Comparison of ENCODE assay signal across 1 cellular context in the genomic region with DNA sequence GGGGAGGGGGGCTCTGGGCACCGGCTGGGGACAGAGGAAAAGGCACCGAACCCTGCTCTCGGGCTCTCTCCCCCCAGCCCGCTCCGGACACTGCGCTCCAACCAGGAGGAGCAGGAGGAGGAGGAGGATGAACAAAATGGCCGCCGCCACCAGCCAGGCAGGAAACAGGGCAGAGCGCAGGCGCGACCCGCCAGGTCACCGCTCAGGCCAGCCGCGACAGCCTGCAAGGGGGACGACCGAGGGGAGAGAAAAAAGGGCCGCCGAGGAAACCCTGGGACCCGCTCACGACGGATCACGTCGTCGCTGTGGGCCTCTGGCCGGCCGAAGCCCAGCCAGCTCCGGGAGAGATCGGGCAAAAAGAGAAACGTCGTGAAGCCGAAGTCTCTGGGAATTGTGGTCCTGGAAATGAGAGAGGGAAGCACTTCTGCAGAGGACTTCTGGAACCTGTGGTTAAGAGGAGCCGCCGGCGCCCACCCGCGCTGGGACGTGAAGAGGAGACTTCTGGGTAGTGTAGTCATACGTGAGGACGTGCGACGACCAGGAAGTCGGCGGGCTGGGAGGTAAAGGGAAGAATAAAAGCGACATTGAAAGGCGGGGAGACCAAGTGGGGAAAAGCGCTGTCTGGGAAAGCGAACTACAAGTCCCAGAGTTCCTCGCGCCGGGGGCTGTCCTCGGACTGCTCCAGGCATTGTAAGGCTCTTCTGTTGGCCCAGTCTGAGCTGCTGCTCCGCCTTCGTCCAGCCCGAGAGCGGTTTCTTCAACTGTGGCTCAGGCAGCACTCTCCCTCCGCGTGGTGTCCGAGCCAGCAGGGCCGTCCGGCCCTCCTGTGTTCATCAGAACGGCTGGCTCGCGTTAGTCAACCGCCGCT.
A peak's percentile ranks its signal among the peaks of the same experiment; 100 is the strongest.
TF ChIP-seq lines count a peak whose summit lies in the region.

TIAL1 (minus strand) TSS at position 428 of the 868 bp plus-strand sequence. CDS start 499 bp downstream, outside the sequence.

TF ChIP-seq in HepG2, 621 proteins besides CTCF, POLR2A, EP300 and RAD21 (continued from another document and continues in another):
- TF ChIP-seq CEBPZ (IDR thresholded peaks at IDR 0.05; ENCODE audit: low read length) (no peak), PRDM10 (CRISPR knock-in tag; IDR thresholded peaks at IDR 0.05; ENCODE audit: low read depth) (no peak; the same call in none of the 2 replicates), ZNF24 (IDR thresholded peaks at IDR 0.05) (no peak), SRSF1 (optimal IDR thresholded peaks at IDR 0.05; ENCODE audit: low read depth, low read length) (no peak), ZNF572 (CRISPR knock-in tag; IDR thresholded peaks at IDR 0.05) (peak; percentile 60; the same call in 1 of the 2 replicates), SALL1 (CRISPR knock-in tag; IDR thresholded peaks at IDR 0.05) (peak; percentile 70), ZNF660 (CRISPR knock-in tag; IDR thresholded peaks at IDR 0.05; ENCODE audit: borderline replicate concordance, low read depth) (no peak), CBFB (CRISPR knock-in tag; IDR thresholded peaks at IDR 0.05) (no peak), ZSCAN25 (CRISPR knock-in tag; IDR thresholded peaks at IDR 0.05) (no peak), STAG1 (CRISPR knock-in tag; IDR thresholded peaks at IDR 0.05) (no peak), ASH2L (IDR thresholded peaks at IDR 0.05; ENCODE audit: insufficient read length, low read depth, low read length) (peak; percentile 81), KMT2B (CRISPR knock-in tag; IDR thresholded peaks at IDR 0.05) (peak; percentile 57), CHD2 (IDR thresholded peaks at IDR 0.05; ENCODE audit: low read depth, low read length) (no peak), HNF1B (CRISPR knock-in tag; IDR thresholded peaks at IDR 0.05) (peak; percentile 56), ZFP41 (CRISPR knock-in tag; IDR thresholded peaks at IDR 0.05; ENCODE audit: borderline replicate concordance) (no peak), ZNF207 (IDR thresholded peaks at IDR 0.05; ENCODE audit: borderline replicate concordance) (no peak), GATA4 (IDR thresholded peaks at IDR 0.05; ENCODE audit: borderline replicate concordance, low read depth) (peak; percentile 80; the same call in 1 of the 2 replicates), RORA (CRISPR knock-in tag; IDR thresholded peaks at IDR 0.05) (no peak), ZNF557 (CRISPR knock-in tag; IDR thresholded peaks at IDR 0.05) (no peak), POGZ (CRISPR knock-in tag; IDR thresholded peaks at IDR 0.05) (peak; percentile 54; the same call in 1 of the 2 replicates), ZNF567 (CRISPR knock-in tag; IDR thresholded peaks at IDR 0.05; ENCODE audit: borderline replicate concordance) (no peak), NCOA2 (CRISPR knock-in tag; IDR thresholded peaks at IDR 0.05) (peak; percentile 64), HIVEP1 (CRISPR knock-in tag; IDR thresholded peaks at IDR 0.05) (peak; percentile 33; the same call in 1 of the 2 replicates), TAF15 (IDR thresholded peaks at IDR 0.05; ENCODE audit: low read depth, low read length, poor library complexity, severe bottlenecking) (no peak), ARNTL (CRISPR knock-in tag; IDR thresholded peaks at IDR 0.05) (no peak; the same call in 1 of the 2 replicates), MIER2 (CRISPR knock-in tag; IDR thresholded peaks at IDR 0.05) (no peak), KDM4B (CRISPR knock-in tag; IDR thresholded peaks at IDR 0.05) (no peak; the same call in 1 of the 2 replicates), GPN1 (CRISPR knock-in tag; IDR thresholded peaks at IDR 0.05; ENCODE audit: borderline replicate concordance) (no peak)
- TF ChIP-seq, protein P1, sequence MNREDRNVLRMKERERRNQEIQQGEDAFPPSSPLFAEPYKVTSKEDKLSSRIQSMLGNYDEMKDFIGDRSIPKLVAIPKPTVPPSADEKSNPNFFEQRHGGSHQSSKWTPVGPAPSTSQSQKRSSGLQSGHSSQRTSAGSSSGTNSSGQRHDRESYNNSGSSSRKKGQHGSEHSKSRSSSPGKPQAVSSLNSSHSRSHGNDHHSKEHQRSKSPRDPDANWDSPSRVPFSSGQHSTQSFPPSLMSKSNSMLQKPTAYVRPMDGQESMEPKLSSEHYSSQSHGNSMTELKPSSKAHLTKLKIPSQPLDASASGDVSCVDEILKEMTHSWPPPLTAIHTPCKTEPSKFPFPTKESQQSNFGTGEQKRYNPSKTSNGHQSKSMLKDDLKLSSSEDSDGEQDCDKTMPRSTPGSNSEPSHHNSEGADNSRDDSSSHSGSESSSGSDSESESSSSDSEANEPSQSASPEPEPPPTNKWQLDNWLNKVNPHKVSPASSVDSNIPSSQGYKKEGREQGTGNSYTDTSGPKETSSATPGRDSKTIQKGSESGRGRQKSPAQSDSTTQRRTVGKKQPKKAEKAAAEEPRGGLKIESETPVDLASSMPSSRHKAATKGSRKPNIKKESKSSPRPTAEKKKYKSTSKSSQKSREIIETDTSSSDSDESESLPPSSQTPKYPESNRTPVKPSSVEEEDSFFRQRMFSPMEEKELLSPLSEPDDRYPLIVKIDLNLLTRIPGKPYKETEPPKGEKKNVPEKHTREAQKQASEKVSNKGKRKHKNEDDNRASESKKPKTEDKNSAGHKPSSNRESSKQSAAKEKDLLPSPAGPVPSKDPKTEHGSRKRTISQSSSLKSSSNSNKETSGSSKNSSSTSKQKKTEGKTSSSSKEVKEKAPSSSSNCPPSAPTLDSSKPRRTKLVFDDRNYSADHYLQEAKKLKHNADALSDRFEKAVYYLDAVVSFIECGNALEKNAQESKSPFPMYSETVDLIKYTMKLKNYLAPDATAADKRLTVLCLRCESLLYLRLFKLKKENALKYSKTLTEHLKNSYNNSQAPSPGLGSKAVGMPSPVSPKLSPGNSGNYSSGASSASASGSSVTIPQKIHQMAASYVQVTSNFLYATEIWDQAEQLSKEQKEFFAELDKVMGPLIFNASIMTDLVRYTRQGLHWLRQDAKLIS (CRISPR knock-in tag; IDR thresholded peaks at IDR 0.05), result no peak
- TF ChIP-seq, protein P2, sequence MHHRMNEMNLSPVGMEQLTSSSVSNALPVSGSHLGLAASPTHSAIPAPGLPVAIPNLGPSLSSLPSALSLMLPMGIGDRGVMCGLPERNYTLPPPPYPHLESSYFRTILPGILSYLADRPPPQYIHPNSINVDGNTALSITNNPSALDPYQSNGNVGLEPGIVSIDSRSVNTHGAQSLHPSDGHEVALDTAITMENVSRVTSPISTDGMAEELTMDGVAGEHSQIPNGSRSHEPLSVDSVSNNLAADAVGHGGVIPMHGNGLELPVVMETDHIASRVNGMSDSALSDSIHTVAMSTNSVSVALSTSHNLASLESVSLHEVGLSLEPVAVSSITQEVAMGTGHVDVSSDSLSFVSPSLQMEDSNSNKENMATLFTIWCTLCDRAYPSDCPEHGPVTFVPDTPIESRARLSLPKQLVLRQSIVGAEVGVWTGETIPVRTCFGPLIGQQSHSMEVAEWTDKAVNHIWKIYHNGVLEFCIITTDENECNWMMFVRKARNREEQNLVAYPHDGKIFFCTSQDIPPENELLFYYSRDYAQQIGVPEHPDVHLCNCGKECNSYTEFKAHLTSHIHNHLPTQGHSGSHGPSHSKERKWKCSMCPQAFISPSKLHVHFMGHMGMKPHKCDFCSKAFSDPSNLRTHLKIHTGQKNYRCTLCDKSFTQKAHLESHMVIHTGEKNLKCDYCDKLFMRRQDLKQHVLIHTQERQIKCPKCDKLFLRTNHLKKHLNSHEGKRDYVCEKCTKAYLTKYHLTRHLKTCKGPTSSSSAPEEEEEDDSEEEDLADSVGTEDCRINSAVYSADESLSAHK (CRISPR knock-in tag; IDR thresholded peaks at IDR 0.05; ENCODE audit: borderline replicate concordance), result peak; percentile 88; the same call in 1 of the 2 replicates
- TF ChIP-seq, protein P3, sequence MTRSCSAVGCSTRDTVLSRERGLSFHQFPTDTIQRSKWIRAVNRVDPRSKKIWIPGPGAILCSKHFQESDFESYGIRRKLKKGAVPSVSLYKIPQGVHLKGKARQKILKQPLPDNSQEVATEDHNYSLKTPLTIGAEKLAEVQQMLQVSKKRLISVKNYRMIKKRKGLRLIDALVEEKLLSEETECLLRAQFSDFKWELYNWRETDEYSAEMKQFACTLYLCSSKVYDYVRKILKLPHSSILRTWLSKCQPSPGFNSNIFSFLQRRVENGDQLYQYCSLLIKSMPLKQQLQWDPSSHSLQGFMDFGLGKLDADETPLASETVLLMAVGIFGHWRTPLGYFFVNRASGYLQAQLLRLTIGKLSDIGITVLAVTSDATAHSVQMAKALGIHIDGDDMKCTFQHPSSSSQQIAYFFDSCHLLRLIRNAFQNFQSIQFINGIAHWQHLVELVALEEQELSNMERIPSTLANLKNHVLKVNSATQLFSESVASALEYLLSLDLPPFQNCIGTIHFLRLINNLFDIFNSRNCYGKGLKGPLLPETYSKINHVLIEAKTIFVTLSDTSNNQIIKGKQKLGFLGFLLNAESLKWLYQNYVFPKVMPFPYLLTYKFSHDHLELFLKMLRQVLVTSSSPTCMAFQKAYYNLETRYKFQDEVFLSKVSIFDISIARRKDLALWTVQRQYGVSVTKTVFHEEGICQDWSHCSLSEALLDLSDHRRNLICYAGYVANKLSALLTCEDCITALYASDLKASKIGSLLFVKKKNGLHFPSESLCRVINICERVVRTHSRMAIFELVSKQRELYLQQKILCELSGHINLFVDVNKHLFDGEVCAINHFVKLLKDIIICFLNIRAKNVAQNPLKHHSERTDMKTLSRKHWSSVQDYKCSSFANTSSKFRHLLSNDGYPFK (CRISPR knock-in tag; IDR thresholded peaks at IDR 0.05; ENCODE audit: borderline replicate concordance), result peak; percentile 100
- TF ChIP-seq, protein P4, sequence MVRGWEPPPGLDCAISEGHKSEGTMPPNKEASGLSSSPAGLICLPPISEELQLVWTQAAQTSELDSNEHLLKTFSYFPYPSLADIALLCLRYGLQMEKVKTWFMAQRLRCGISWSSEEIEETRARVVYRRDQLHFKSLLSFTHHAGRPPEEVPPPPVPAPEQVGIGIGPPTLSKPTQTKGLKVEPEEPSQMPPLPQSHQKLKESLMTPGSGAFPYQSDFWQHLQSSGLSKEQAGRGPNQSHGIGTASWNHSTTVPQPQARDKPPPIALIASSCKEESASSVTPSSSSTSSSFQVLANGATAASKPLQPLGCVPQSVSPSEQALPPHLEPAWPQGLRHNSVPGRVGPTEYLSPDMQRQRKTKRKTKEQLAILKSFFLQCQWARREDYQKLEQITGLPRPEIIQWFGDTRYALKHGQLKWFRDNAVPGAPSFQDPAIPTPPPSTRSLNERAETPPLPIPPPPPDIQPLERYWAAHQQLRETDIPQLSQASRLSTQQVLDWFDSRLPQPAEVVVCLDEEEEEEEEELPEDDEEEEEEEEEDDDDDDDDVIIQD (CRISPR knock-in tag; IDR thresholded peaks at IDR 0.05; ENCODE audit: low read depth), result no peak
